Comparison of ENCODE assay signal across 8 cellular contexts in the genomic region with DNA sequence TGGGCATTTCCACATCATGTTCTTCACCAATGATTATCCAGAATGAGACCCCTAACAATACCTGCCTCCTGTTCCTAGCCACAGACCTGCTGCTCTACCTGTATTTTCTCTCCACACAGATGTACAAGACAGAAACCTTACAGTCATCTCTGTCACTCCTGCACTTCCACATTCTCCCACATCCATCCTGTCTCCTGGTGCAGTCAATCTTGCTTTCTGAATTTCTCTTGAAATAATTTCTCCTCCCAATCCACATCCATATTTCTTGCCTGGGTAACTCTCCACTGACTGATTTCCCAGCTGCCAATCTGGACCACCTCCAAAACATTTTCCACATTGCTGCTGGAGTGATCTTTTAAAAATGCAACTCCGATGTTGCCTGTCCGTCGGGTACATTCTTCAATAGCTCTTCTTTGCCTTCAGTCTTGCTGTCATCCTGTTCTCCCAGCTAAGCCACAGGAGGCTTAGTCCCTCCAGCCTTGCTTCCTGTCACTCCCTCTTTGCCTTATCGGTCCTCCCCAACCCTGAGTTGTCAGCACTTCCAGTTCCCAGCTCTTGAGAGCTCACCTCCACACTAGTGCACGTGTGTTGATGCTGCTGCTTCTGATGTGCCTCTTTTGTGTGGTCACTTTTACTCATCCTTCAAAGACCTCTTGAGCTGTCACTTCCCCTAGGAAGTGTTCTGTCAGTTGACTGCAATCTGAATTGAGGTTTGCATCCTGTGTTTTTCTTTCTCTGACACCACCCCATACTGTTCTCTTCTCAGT. TPM values are rescaled to one million over a fixed set of nuclear protein-coding genes. Genes with fewer than 3 reads are reported as not detected.
DNase-seq lines count a peak whose midpoint lies in the region; ATAC-seq, FAIRE-seq and TF ChIP-seq lines count a peak whose summit lies in the region.

No MANE protein-coding gene starts in this region.

- SMC1A ChIA-PET in GM12878 (lab: Charles Lee; ENCODE audit: uncharacterized antibody, unreplicated experiment), result interaction anchor here (0.8 to 17.9 kb wide), 7 partner anchors 11 to 74 kb away, joined by 3 to 212 read pairs (median 11); partner anchors contain the start of gene TMCO1

- no peak for TF ChIP-seq POLR2A in GM12878 (IDR thresholded peaks at IDR 0.05; ENCODE audit: low read depth, low read length)

- TF ChIP-seq CTCF in GM12878 (IDR thresholded peaks at IDR 0.05 in 2 of 3, conservative IDR thresholded peaks at IDR 0.05 in 1 of 3; ENCODE audit: control insufficient read depth in 2 of 3, extremely low read depth in 1 of 3, insufficient read depth in 1 of 3, low read depth in 3 of 3, low read length in 3 of 3), result no peak
- TF ChIP-seq CTCF in pancreas (IDR thresholded peaks at IDR 0.05), result no peak

- no peaks in the 10 kb centered on the region for H3K9me3 ChIP-seq in GM23248 (ENCODE audit: low read depth)
- no peaks in the 10 kb centered on the region for H3K9me3 ChIP-seq in GM12878 (replicated peaks; ENCODE audit: control insufficient read depth, insufficient read depth, low read length)
- no peaks in the 10 kb centered on the region for H3K9me3 ChIP-seq in pancreas

- H3K9ac ChIP-seq in GM23248, result peak overlapping the region; percentile 29
- H3K9ac ChIP-seq in GM12878 (ENCODE audit: control insufficient read depth, insufficient read depth, low read length), result no peak overlapping the region

- H3K36me3 ChIP-seq in GM23248 (ENCODE audit: low read depth) (no peaks in the 10 kb centered on the region), GM12878 (ENCODE audit: control insufficient read depth in 2 of 2, insufficient read depth in 2 of 2, low read length in 1 of 2) (peaks cover 2 to 3% of the 10 kb centered on the region in 2 experiments; a peak in 2 of 4 replicates), pancreas (no peaks in the 10 kb centered on the region)

- no peak overlapping the region for H2AFZ ChIP-seq in GM23248
- no peak overlapping the region for H2AFZ ChIP-seq in GM12878 (ENCODE audit: control insufficient read depth, low read depth, low read length)

- no peaks in the 10 kb centered on the region for H3K27me3 ChIP-seq in GM23248 (replicated peaks; ENCODE audit: insufficient read depth)
- H3K27me3 ChIP-seq in GM12878 (replicated peaks in 1 of 2; ENCODE audit: control insufficient read depth in 2 of 2, insufficient read depth in 2 of 2, low read length in 1 of 2), result no peaks in the 10 kb centered on the region
- H3K27me3 ChIP-seq in pancreas, result no peaks in the 10 kb centered on the region

- POLR2A ChIA-PET in GM12878 (lab: Charles Lee), result interaction anchor here (1.0 to 5.6 kb wide), 2 partner anchors 12 to 18 kb away, joined by 3 to 44 read pairs; no protein-coding TSS in a partner anchor

- intact Hi-C loops in GM12878 (cut with micrococcal nuclease; ENCODE audit: unreplicated experiment), result loop anchor here (5.0 kb wide), 1 partner anchor 40 kb away; no protein-coding TSS in a partner anchor
- intact Hi-C loops in pancreas (cut with DNase I), result no loop called here
- intact Hi-C loops in posterior cingulate gyrus (cut with DNase I), result no loop called here

- FAIRE-seq in GM12878 (lab: Jason Lieb, UNC), result peak; percentile 7
- FAIRE-seq in pancreas (lab: Jason Lieb, UNC), result no peak

- H3K4me3 ChIP-seq in GM23248, result peak overlapping the region; percentile 41
- H3K4me3 ChIP-seq in GM12878, result no peak overlapping the region
- H3K4me3 ChIP-seq in pancreas, result no peak overlapping the region

- TF ChIP-seq EP300 in GM12878 (IDR thresholded peaks at IDR 0.05; ENCODE audit: borderline replicate concordance in 1 of 2, control insufficient read depth in 1 of 2, low read depth in 2 of 2, low read length in 2 of 2), result no peak

- no peak for TF ChIP-seq RAD21 in GM12878 (IDR thresholded peaks at IDR 0.05; ENCODE audit: insufficient read depth, low read depth, low read length)

- DNase-seq in NCI-H1417 (lab: John Stamatoyannopoulos, UW) (peak; percentile 44 to 82 (median 75)), NCI-H1417 treated with DMSO at 0.1 percent for 48 hours (lab: John Stamatoyannopoulos, UW) (no peak), GM23248 (peak; percentile 48), NCI-H1694 treated with DMSO at 0.1 percent for 48 hours (lab: John Stamatoyannopoulos, UW) (peak; percentile 39), GM12878 (ENCODE audit: low read depth, low spot score) (no peak), pancreas (no peak), posterior cingulate gyrus (no peak), ureter (ENCODE audit: low spot score) (no peak)

- peaks cover 25% of the 10 kb centered on the region for H3K4me1 ChIP-seq in GM23248 (ENCODE audit: insufficient read depth)
- peaks cover 32% of the 10 kb centered on the region for H3K4me1 ChIP-seq in GM12878 (ENCODE audit: control insufficient read depth, insufficient read depth, low read length)
- H3K4me1 ChIP-seq in pancreas, result peaks cover 6 to 28% (median 17%) of the 10 kb centered on the region in 3 donors

- peaks cover 100% of the 10 kb centered on the region for H3K79me2 ChIP-seq in GM23248 (ENCODE audit: insufficient read depth)
- H3K79me2 ChIP-seq in GM12878 (ENCODE audit: control insufficient read depth, insufficient read depth, low read length), result peaks cover 93% of the 10 kb centered on the region

- RAD21 ChIA-PET in GM12878 (lab: Charles Lee; ENCODE audit: unreplicated experiment), result interaction anchor here (0.8 to 11.4 kb wide), 4 partner anchors 14 to 29 kb away, joined by 4 to 73 read pairs (median 8); partner anchors contain the start of gene UCK2

- BruUV-seq in GM12878 (replicated peaks; lab: Mats Ljungman, UMichigan), result no TSS peak

- in situ Hi-C loops in GM23248 (cut with MboI), result no loop called here
- in situ Hi-C loops in GM12878 (cut with MboI), result no loop called here

- no peaks in the 10 kb centered on the region for H3K9me2 ChIP-seq in GM23248 (ENCODE audit: insufficient read depth)

- peak overlapping the region; percentile 51 for H3K27ac ChIP-seq in GM23248
- H3K27ac ChIP-seq in GM12878 (ENCODE audit: control insufficient read depth, insufficient read depth), result peak overlapping the region; percentile 70
- no peak overlapping the region for H3K27ac ChIP-seq in pancreas

- CTCF ChIA-PET in GM12878 (lab: Yijun Ruan, JAX), result interaction anchor here (0.9 to 1.8 kb wide), 5 partner anchors 9 to 157 kb away, joined by 3 to 5 read pairs (median 4); no protein-coding TSS in a partner anchor

- H4K20me1 ChIP-seq in GM23248 (ENCODE audit: insufficient read depth) (peaks cover 16% of the 10 kb centered on the region; the same call in 1 of the 2 replicates), GM12878 (ENCODE audit: control insufficient read depth, insufficient read depth) (no peaks in the 10 kb centered on the region; the same call in 1 of the 2 replicates)

- ATAC-seq in GM12878 (peak; percentile 57), pancreas (peak; percentile 36 to 82 (median 61))

- H3F3A ChIP-seq in GM23248 (ENCODE audit: insufficient read depth), result peaks cover 34% of the 10 kb centered on the region

- H3K4me2 ChIP-seq in GM23248 (ENCODE audit: unreplicated experiment) (peak overlapping the region; percentile 52), GM12878 (ENCODE audit: control insufficient read depth, insufficient read depth) (peak overlapping the region; percentile 78)

- WGBS in GM23248 (ENCODE audit: low coverage in 1 of 2, low lambda C conversion rate in 2 of 2, missing lambda C conversion rate in 2 of 2), 2 experiments, result 12 to 21% methylated on average over 5 of the region's 5 CpGs
- 42% methylated on average over 5 of the region's 5 CpGs for WGBS in GM12878 (ENCODE audit: insufficient coverage, insufficient replicate concordance, low lambda C conversion rate, missing lambda C conversion rate)
- WGBS in pancreas, 2 donors, result 9 to 11% methylated on average over 5 of the region's 5 CpGs

TF ChIP-seq in GM12878, 131 proteins besides CTCF, POLR2A, EP300 and RAD21 (continues in another document):
- 0 out of 2 replicates have a peak, but pooled peaks have one; percentile 22 for TF ChIP-seq CBFB (IDR thresholded peaks at IDR 0.05; ENCODE audit: low read depth)
- peak; percentile 50 for TF ChIP-seq PKNOX1 (IDR thresholded peaks at IDR 0.05)
- peak; percentile 50; the same call in 1 of the 2 replicates for TF ChIP-seq SPI1 (IDR thresholded peaks at IDR 0.05; ENCODE audit: borderline replicate concordance, insufficient read depth, low read depth, low read length)

RNA-seq across cellular contexts. Expression of gene UCK2, which starts 15.1 kb away (rescaled TPM):
- total RNA-seq in GM23248 (2014; rRNA removed; shearing (Covaris generic)), result 75.4 and 81.9 TPM in 2 replicates
- polyA plus RNA-seq in GM23248 (2016; fragmentation: Nextera tagmentation; extraction: Ambion mirVana) (75.1 and 78.2 TPM in 2 replicates), GM12878 (2011; rRNA removed) (79.0 and 95.4 TPM in 2 replicates), GM12878 (2014; fragmentation: Illumina TruSeq; extraction: Trizol) (59.0 and 70.7 TPM in 2 replicates), GM12878 (2014; fragmentation: Nextera tagmentation; extraction: Ambion mirVana) (10 to 100 TPM; 67.0 to 74.3 TPM), GM12878 (2014; rRNA removed) (96.3 and 97.0 TPM in 2 replicates), GM12878 (2016; fragmentation: Nextera tagmentation; extraction: Ambion mirVana) (100 to 1,000 TPM in 1 of 2 experiments, 10 to 100 TPM in 1; 97.6 to 106 TPM), pancreas (10 to 100 TPM; 10.6 to 11.1 TPM)
- total RNA-seq in GM12878 (2013; cell fraction: nucleolus; rRNA removed), result 49.7 and 55.2 TPM in 2 replicates
- total RNA-seq in GM12878 (2014; rRNA removed) (99.9 and 105 TPM in 2 replicates), GM12878 (2014; rRNA removed; fragmentation: Illumina TruSeq; extraction: Trizol) (55.3 and 57.0 TPM in 2 replicates), GM12878 (2021) (70.9 and 74.0 TPM in 2 replicates), pancreas (10 to 100 TPM; 13.0 to 25.5 (median 17.0) TPM), ureter (44.7 TPM)
- polyA plus RNA-seq in GM12878 (2011; ENCODE audit: low read depth), result 35.8 TPM
- 117 and 130 TPM in 2 replicates for polyA plus RNA-seq in GM12878 (2011; cell fraction: cytosol; rRNA removed)
- polyA plus RNA-seq in GM12878 (2011; cell fraction: nucleus; rRNA removed), result 66.9 and 67.2 TPM in 2 replicates
- 34.8 and 36.4 TPM in 2 replicates for polyA plus RNA-seq in GM12878 (2012)
- 129 and 137 TPM in 2 replicates for polyA minus RNA-seq in GM12878 (2011; rRNA and poly(A)+ RNA removed)
- 42.0 and 46.0 TPM in 2 replicates for polyA minus RNA-seq in GM12878 (2011; cell fraction: cytosol; rRNA and poly(A)+ RNA removed)
- polyA minus RNA-seq in GM12878 (2011; cell fraction: nucleus; rRNA and poly(A)+ RNA removed), result 27.6 and 52.4 TPM in 2 replicates

Comparison
In these comparisons a context has a peak if more than half of its experiments do, and no peak if none do; other contexts are left out.
1. DNase-seq: peak in NCI-H1417 (3 of 3), GM23248 (single experiment) and NCI-H1694 treated with DMSO at 0.1 percent for 48 hours (single experiment); none in NCI-H1417 treated with DMSO at 0.1 percent for 48 hours (single experiment), GM12878 (single experiment), pancreas (0 of 6), posterior cingulate gyrus (0 of 10) and ureter (single experiment).
2. H3K27ac ChIP-seq: peak in GM23248 (single experiment) and GM12878 (single experiment); none in pancreas (0 of 4).